ENCODE assay signal across 23 cellular contexts in genomic region chr2:44953686-44953976, GRCh38. TPM values are rescaled to one million over a fixed set of nuclear protein-coding genes. Genes with fewer than 3 reads are reported as not detected.
"Had no signal": no experiment of that assay in that cellular context is flagged by ENCODE, and none has a peak within 500 bp of the region (broad histone marks: within the 10 kb centered on the region; RNA-seq: fewer than 3 reads in every experiment).

No MANE protein-coding gene starts in this region.

- H3K27ac ChIP-seq: adrenal gland, esophagus muscularis mucosa, lower lobe of right lung, prostate gland, tibial nerve, uterus had no signal

- H3K36me3 ChIP-seq: adrenal gland, esophagus muscularis mucosa, lower lobe of right lung, prostate gland, tibial nerve, uterus had no signal

- H3K4me3 Mint-ChIP-seq: activated T-cell treated with anti-CD3 and anti-CD28 coated beads, Interleukin-2, amount 50 U/mL, for 4 hours; natural killer cell treated with Interleukin-12 subunit alpha and Interleukin-12 subunit beta and Interleukin-15 and Interleukin-18, amount 100 ng/mL, for 72 hours had no signal

- ATAC-seq: activated T-cell treated with anti-CD3 and anti-CD28 coated beads, Interleukin-2, amount 50 U/mL, for 4 hours; lower lobe of right lung; natural killer cell treated with Interleukin-12 subunit alpha and Interleukin-12 subunit beta and Interleukin-15 and Interleukin-18, amount 100 ng/mL, for 72 hours; right cardiac atrium had no signal

- H3K36me3 Mint-ChIP-seq: natural killer cell treated with Interleukin-12 subunit alpha and Interleukin-12 subunit beta and Interleukin-15 and Interleukin-18, amount 100 ng/mL, for 72 hours had no signal

- H3K4me3 ChIP-seq: prostate gland, tibial nerve, uterus had no signal

- DNase-seq: activated CD4-positive, alpha-beta T cell treated with anti-CD3 and anti-CD28 coated beads, Interleukin-2, amount 10 ng/mL, durations not matched to agents 24 days and 14 days; activated CD8-positive, alpha-beta memory T cell treated with anti-CD3 and anti-CD28 coated beads, Interleukin-2, amount 50 U/mL, for 4 hours; activated effector memory CD4-positive, alpha-beta T cell treated with anti-CD3 and anti-CD28 coated beads, Interleukin-2, amount 50 U/mL, for 16 hours; activated naive CD4-positive, alpha-beta T cell treated with anti-CD3 and anti-CD28 coated beads, Interleukin-2, amount 50 U/mL, for 16 hours; activated T-cell treated with anti-CD3 and anti-CD28 coated beads, Interleukin-2, amount 50 U/mL, for 4 hours; adrenal gland; effector CD4-positive, alpha-beta T cell; islet precursor cell; left colon; lower lobe of right lung; right cardiac atrium; small intestine; stimulated activated CD4-positive, alpha-beta T cell treated with anti-CD3 and anti-CD28 coated beads, Interleukin-15, amount 100 ng/mL, for 24 hours; stimulated activated CD4-positive, alpha-beta T cell treated with anti-CD3 and anti-CD28 coated beads, Interleukin-2, amount 100 ng/mL, for 48 hours; uterus had no signal

- H3K9me3 Mint-ChIP-seq: activated CD4-positive, alpha-beta T cell treated with anti-CD3 and anti-CD28 coated beads, Interleukin-2, amount 10 ng/mL, durations not matched to agents 24 days and 14 days; activated T-cell treated with anti-CD3 and anti-CD28 coated beads, Interleukin-2, amount 50 U/mL, for 4 hours; natural killer cell treated with Interleukin-12 subunit alpha and Interleukin-12 subunit beta and Interleukin-15 and Interleukin-18, amount 100 ng/mL, for 72 hours; stimulated activated naive CD8-positive, alpha-beta T cell treated with anti-CD3 and anti-CD28 coated beads, Interleukin-15, Interleukin-2, amounts not matched to agents 100 ng/mL and 50 ng/mL, for 24 hours; T-helper 2 cell treated with Interferon-gamma antibody and Interleukin-4, amounts not matched to agents 5 μg/mL and 100 μg/mL, for 36 hours had no signal

- H3K9me3 ChIP-seq: adrenal gland, esophagus muscularis mucosa, lower lobe of right lung, prostate gland, tibial nerve, uterus had no signal

- H3K27ac Mint-ChIP-seq: activated CD4-positive, alpha-beta T cell treated with anti-CD3 and anti-CD28 coated beads, Interleukin-2, amount 10 ng/mL, durations not matched to agents 24 days and 14 days; natural killer cell treated with Interleukin-12 subunit alpha and Interleukin-12 subunit beta and Interleukin-15 and Interleukin-18, amount 100 ng/mL, for 72 hours; T-helper 2 cell treated with Interferon-gamma antibody and Interleukin-4, amounts not matched to agents 5 μg/mL and 100 μg/mL, for 36 hours had no signal

RNA-seq across cellular contexts. Expression of gene SIX3, which starts 12.1 kb away (rescaled TPM):
- total RNA-seq: activated CD4-positive, alpha-beta T cell treated with anti-CD3 and anti-CD28 coated beads, Interleukin-2, amount 10 ng/mL, durations not matched to agents 24 days and 14 days; adrenal gland; cerebellum; left colon; lower lobe of right lung; natural killer cell treated with Interleukin-12 subunit alpha and Interleukin-12 subunit beta and Interleukin-15 and Interleukin-18, amount 100 ng/mL, for 72 hours; osteocyte; prostate gland; right cardiac atrium; uterus had no signal
- polyA plus RNA-seq: adrenal gland, right cardiac atrium, small intestine had no signal

RNA-seq across cellular contexts. Expression of gene SIX2, which starts 55.6 kb away (rescaled TPM):
- total RNA-seq: activated CD4-positive, alpha-beta T cell treated with anti-CD3 and anti-CD28 coated beads, Interleukin-2, amount 10 ng/mL, durations not matched to agents 24 days and 14 days; activated T-cell treated with anti-CD3 and anti-CD28 coated beads, Interleukin-2, amount 50 U/mL, for 4 hours; left colon; natural killer cell treated with Interleukin-12 subunit alpha and Interleukin-12 subunit beta and Interleukin-15 and Interleukin-18, amount 100 ng/mL, for 72 hours had no signal
